Comparison of ENCODE assay signal across 10 cellular contexts in the genomic region with DNA sequence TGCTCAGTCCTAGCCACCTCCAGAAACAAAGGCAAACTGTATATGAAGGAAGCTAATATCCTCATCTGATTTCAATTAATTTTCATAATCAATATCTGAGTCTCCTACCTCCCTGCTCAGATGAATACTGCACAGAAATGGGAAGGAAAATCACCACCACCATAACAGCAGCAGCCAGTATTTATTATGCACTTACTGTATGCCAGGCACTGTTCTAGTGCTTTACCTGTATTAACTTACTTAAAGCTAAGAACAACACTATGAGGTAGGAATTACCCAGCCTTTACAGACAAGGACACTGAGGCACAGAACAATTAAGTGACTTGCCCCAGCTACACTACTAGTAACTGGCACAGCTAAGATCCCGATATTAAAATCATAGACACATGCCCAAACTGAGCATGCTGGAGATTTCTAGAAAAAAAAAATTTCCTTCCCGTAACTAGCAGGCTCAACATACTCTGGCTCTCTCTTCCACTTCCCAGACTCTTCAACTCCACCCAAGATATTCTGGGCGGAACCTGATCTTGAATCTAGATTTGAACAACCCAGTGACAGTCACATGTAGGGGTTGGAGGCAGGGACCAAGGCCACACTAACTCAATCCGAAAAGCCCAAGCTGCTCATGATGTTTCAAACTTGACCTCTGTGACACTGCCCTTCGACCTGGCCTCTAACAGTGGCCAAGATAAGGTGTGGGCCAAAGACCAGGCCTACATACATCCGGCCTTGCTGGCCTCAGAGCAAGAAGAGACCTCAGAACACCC. TPM values are rescaled to one million over a fixed set of nuclear protein-coding genes. Genes with fewer than 3 reads are reported as not detected.
DNase-seq lines count a peak whose midpoint lies in the region; ATAC-seq and FAIRE-seq lines count a peak whose summit lies in the region.
"Had no signal": no experiment of that assay in that cellular context is flagged by ENCODE, and none has a peak within 500 bp of the region (broad histone marks: within the 10 kb centered on the region; RNA-seq: fewer than 3 reads in every experiment).

No MANE protein-coding gene starts in this region.

- H3K27ac Mint-ChIP-seq in activated CD4-positive, alpha-beta memory T cell treated with anti-CD3 and anti-CD28 coated beads for 36 hours, result no peak overlapping the region
- peak overlapping the region; percentile 9 for H3K27ac Mint-ChIP-seq in stimulated activated naive B cell treated with anti-CD40 and anti-IgM and Interleukin-4, amounts not matched to agents 10 μg/mL and 1 μg/mL and 100 μg/mL, for 72 hours

- DNase-seq in HTR-8/SVneo (ENCODE audit: insufficient read length, low spot score), result no peak
- no peak for DNase-seq in activated CD4-positive, alpha-beta memory T cell treated with anti-CD3 and anti-CD28 coated beads for 36 hours
- DNase-seq in inferior parietal cortex (ENCODE audit: extremely low spot score), result peak; percentile 21
- DNase-seq in stimulated activated naive B cell treated with anti-CD40 and anti-IgM and Interleukin-4, amounts not matched to agents 10 μg/mL and 1 μg/mL and 100 μg/mL, for 72 hours, result no peak
- no peak for DNase-seq in hippocampal formation (lab: John Stamatoyannopoulos, UW)
- DNase-seq in foreskin melanocyte, result no peak
- no peak for DNase-seq in SKM-1 treated with dmso at 0.1 percent for 144 hours (lab: John Stamatoyannopoulos, UW; ENCODE audit: unreplicated experiment)
- no peak for DNase-seq in GF-D8 (lab: John Stamatoyannopoulos, UW)

- H3K4me3 Mint-ChIP-seq in activated CD4-positive, alpha-beta memory T cell treated with anti-CD3 and anti-CD28 coated beads for 36 hours, result peak overlapping the region; percentile 87
- H3K4me3 Mint-ChIP-seq in stimulated activated naive B cell treated with anti-CD40 and anti-IgM and Interleukin-4, amounts not matched to agents 10 μg/mL and 1 μg/mL and 100 μg/mL, for 72 hours, result peak overlapping the region in 1 of 2 donors; percentile 8

- no peaks in the 10 kb centered on the region for H3K27me3 Mint-ChIP-seq in activated CD4-positive, alpha-beta memory T cell treated with anti-CD3 and anti-CD28 coated beads for 36 hours
- H3K27me3 Mint-ChIP-seq in stimulated activated naive B cell treated with anti-CD40 and anti-IgM and Interleukin-4, amounts not matched to agents 10 μg/mL and 1 μg/mL and 100 μg/mL, for 72 hours, result no peaks in the 10 kb centered on the region

- FAIRE-seq in HTR-8/SVneo (lab: Jason Lieb, UNC), result peak; percentile 42
- FAIRE-seq: GM18507 had no signal

- H3K4me1 Mint-ChIP-seq in activated CD4-positive, alpha-beta memory T cell treated with anti-CD3 and anti-CD28 coated beads for 36 hours (ENCODE audit: low read depth), result peaks cover 43% of the 10 kb centered on the region
- peaks cover 37 to 71% of the 10 kb centered on the region in 2 donors for H3K4me1 Mint-ChIP-seq in stimulated activated naive B cell treated with anti-CD40 and anti-IgM and Interleukin-4, amounts not matched to agents 10 μg/mL and 1 μg/mL and 100 μg/mL, for 72 hours

- CTCF ChIA-PET in activated CD4-positive, alpha-beta memory T cell treated with anti-CD3 and anti-CD28 coated beads for 36 hours (lab: Charles Lee), result interaction anchor here (0.8 to 3.4 kb wide), 5 partner anchors 17 to 90 kb away, joined by 3 to 10 read pairs (median 4); no protein-coding TSS in a partner anchor

- peaks cover 50% of the 10 kb centered on the region for H3K36me3 Mint-ChIP-seq in activated CD4-positive, alpha-beta memory T cell treated with anti-CD3 and anti-CD28 coated beads for 36 hours
- H3K36me3 Mint-ChIP-seq in stimulated activated naive B cell treated with anti-CD40 and anti-IgM and Interleukin-4, amounts not matched to agents 10 μg/mL and 1 μg/mL and 100 μg/mL, for 72 hours, result peaks cover 24 to 35% of the 10 kb centered on the region in 2 donors

- intact Hi-C loops in activated CD4-positive, alpha-beta memory T cell treated with anti-CD3 and anti-CD28 coated beads for 36 hours (cut with micrococcal nuclease), result no loop called here

- ATAC-seq in stimulated activated naive B cell treated with anti-CD40 and anti-IgM and Interleukin-4, amounts not matched to agents 10 μg/mL and 1 μg/mL and 100 μg/mL, for 72 hours (replicated peaks), result no peak
- ATAC-seq: HCT116 had no signal

- no peaks in the 10 kb centered on the region for H3K9me3 Mint-ChIP-seq in activated CD4-positive, alpha-beta memory T cell treated with anti-CD3 and anti-CD28 coated beads for 36 hours
- H3K9me3 Mint-ChIP-seq in stimulated activated naive B cell treated with anti-CD40 and anti-IgM and Interleukin-4, amounts not matched to agents 10 μg/mL and 1 μg/mL and 100 μg/mL, for 72 hours, result no peaks in the 10 kb centered on the region

- POLR2A ChIA-PET in activated CD4-positive, alpha-beta memory T cell treated with anti-CD3 and anti-CD28 coated beads for 36 hours (lab: Charles Lee), result interaction anchor here (0.7 to 2.4 kb wide), 2 partner anchors 10 to 75 kb away, joined by 3 to 7 read pairs; partner anchors contain the start of genes C17orf67 and DGKE

RNA-seq across cellular contexts. Expression of gene TRIM25, which starts 3.9 kb away (rescaled TPM):
- total RNA-seq in activated CD4-positive, alpha-beta memory T cell treated with anti-CD3 and anti-CD28 coated beads for 36 hours, result 100 to 1,000 TPM; 106 to 126 TPM

RNA-seq across cellular contexts. Expression of gene COIL, which starts 50.9 kb away (rescaled TPM):
- 10 to 100 TPM; 16.9 TPM for total RNA-seq in activated CD4-positive, alpha-beta memory T cell treated with anti-CD3 and anti-CD28 coated beads for 36 hours
